18 cellular contexts compared by ENCODE assay signal in the genomic region with DNA sequence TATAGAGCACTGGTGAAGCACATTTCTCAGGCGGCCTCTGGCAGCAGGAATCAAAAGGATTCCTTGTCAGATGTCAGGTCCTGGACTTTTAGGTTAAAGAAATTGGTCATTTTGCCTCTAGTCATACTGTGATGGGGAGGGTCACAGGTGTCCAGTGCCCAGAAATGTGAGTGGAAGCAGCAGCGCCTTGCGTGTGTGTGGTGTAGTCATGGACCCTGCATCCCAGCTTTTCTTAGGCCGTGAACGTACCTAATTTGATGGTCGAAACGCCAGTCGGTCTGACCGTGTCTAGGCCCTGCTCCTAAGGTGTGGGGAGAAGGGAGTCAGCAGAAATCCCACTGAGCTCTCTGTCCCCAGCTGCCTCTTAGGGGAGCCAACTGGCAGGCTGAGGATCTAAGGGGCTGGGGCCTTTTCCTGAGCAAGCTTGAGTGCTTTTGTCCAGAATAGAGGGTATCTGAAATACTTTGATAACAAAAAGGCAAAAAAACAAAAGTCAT. TPM values are rescaled to one million over a fixed set of nuclear protein-coding genes. Genes with fewer than 3 reads are reported as not detected.
A peak's percentile ranks its signal among the peaks of the same experiment; 100 is the strongest.
DNase-seq lines count a peak whose midpoint lies in the region; ATAC-seq and TF ChIP-seq lines count a peak whose summit lies in the region.
"Had no signal": no experiment of that assay in that cellular context is flagged by ENCODE, and none has a peak within 500 bp of the region (broad histone marks: within the 10 kb centered on the region; RNA-seq: fewer than 3 reads in every experiment).

No MANE protein-coding gene starts in this region.

- no peaks in the 10 kb centered on the region for H3K9me3 ChIP-seq in CD4-positive, CD25-positive, alpha-beta regulatory T cell (ENCODE audit: control insufficient read depth in 2 of 2, low read length in 2 of 2)
- H3K9me3 ChIP-seq in T-helper 17 cell (ENCODE audit: control insufficient read depth, low read length, poor library complexity, severe bottlenecking) = no peaks in the 10 kb centered on the region
- no peaks in the 10 kb centered on the region for H3K9me3 ChIP-seq in PC-3 (ENCODE audit: low read length)
- H3K9me3 ChIP-seq: SJCRH30 had no signal

- peaks cover 97% of the 10 kb centered on the region for H3K36me3 Mint-ChIP-seq in activated T-cell treated with anti-CD3 and anti-CD28 coated beads, Interleukin-2, amount 50 U/mL, for 24 hours (ENCODE audit: low read depth)
- H3K36me3 Mint-ChIP-seq in CD4-positive, CD25-positive, alpha-beta regulatory T cell = peaks cover 38% of the 10 kb centered on the region
- peaks cover 4% of the 10 kb centered on the region for H3K36me3 Mint-ChIP-seq in T-helper 17 cell (ENCODE audit: low read depth)
- peaks cover 7 to 90% (median 35%) of the 10 kb centered on the region in 3 donors for H3K36me3 Mint-ChIP-seq in naive thymus-derived CD8-positive, alpha-beta T cell

- H4K20me1 ChIP-seq in PC-3 (ENCODE audit: low read length) = no peaks in the 10 kb centered on the region

- no peak overlapping the region for H3K4me3 Mint-ChIP-seq in activated T-cell treated with anti-CD3 and anti-CD28 coated beads, Interleukin-2, amount 50 U/mL, for 24 hours
- H3K4me3 Mint-ChIP-seq in CD4-positive, CD25-positive, alpha-beta regulatory T cell = no peak overlapping the region
- H3K4me3 Mint-ChIP-seq in T-helper 17 cell = no peak overlapping the region
- peak overlapping the region in 1 of 10 donors; percentile 34 for H3K4me3 Mint-ChIP-seq in naive thymus-derived CD8-positive, alpha-beta T cell
- H3K4me3 Mint-ChIP-seq: B cell; CD8-positive, alpha-beta T cell had no signal

- no peaks in the 10 kb centered on the region for H3F3A ChIP-seq in PC-3 (ENCODE audit: low read length, unreplicated experiment)

- peaks cover 5% of the 10 kb centered on the region for H3K4me1 Mint-ChIP-seq in activated T-cell treated with anti-CD3 and anti-CD28 coated beads, Interleukin-2, amount 50 U/mL, for 24 hours (ENCODE audit: low read depth)
- H3K4me1 Mint-ChIP-seq in CD4-positive, CD25-positive, alpha-beta regulatory T cell = peaks cover 14 to 28% (median 20%) of the 10 kb centered on the region in 4 donors
- peaks cover 15% of the 10 kb centered on the region for H3K4me1 Mint-ChIP-seq in T-helper 17 cell
- peaks cover 10 to 22% (median 17%) of the 10 kb centered on the region in 4 donors for H3K4me1 Mint-ChIP-seq in naive thymus-derived CD8-positive, alpha-beta T cell
- H3K4me1 Mint-ChIP-seq: B cell had no signal

- H3K4me1 ChIP-seq in CD4-positive, CD25-positive, alpha-beta regulatory T cell (ENCODE audit: control insufficient read depth, insufficient read depth, low read length, poor library complexity, severe bottlenecking) = peaks cover 3% of the 10 kb centered on the region
- H3K4me1 ChIP-seq in PC-3 (ENCODE audit: insufficient read depth, low read length) = no peaks in the 10 kb centered on the region
- H3K4me1 ChIP-seq: SJCRH30 had no signal

- H3K27me3 Mint-ChIP-seq in activated T-cell treated with anti-CD3 and anti-CD28 coated beads, Interleukin-2, amount 50 U/mL, for 24 hours = no peaks in the 10 kb centered on the region
- no peaks in the 10 kb centered on the region for H3K27me3 Mint-ChIP-seq in CD4-positive, CD25-positive, alpha-beta regulatory T cell
- no peaks in the 10 kb centered on the region for H3K27me3 Mint-ChIP-seq in T-helper 17 cell
- no peaks in the 10 kb centered on the region for H3K27me3 Mint-ChIP-seq in naive thymus-derived CD8-positive, alpha-beta T cell
- H3K27me3 Mint-ChIP-seq: B cell had no signal

- H3K27ac ChIP-seq in CD4-positive, CD25-positive, alpha-beta regulatory T cell (ENCODE audit: insufficient read depth, low read length, poor library complexity, severe bottlenecking) = no peak overlapping the region
- no peak overlapping the region for H3K27ac ChIP-seq in PC-3 (ENCODE audit: low read length)
- H3K27ac ChIP-seq: PC-9, SJCRH30 had no signal

- peak; percentile 20 for DNase-seq in activated T-cell treated with anti-CD3 and anti-CD28 coated beads, Interleukin-2, amount 50 U/mL, for 24 hours
- no peak for DNase-seq in activated T-cell treated with anti-CD3 and anti-CD28 coated beads, Interleukin-2, amount 50 U/mL, for 48 hours
- DNase-seq in CD4-positive, CD25-positive, alpha-beta regulatory T cell = no peak
- DNase-seq in T-helper 17 cell (no peak), SW480 (ENCODE audit: low spot score) (no peak), PC-3 (no peak), middle frontal gyrus (ENCODE audit: extremely low spot score, low spot score) (no peak)
- no peak for DNase-seq in naive thymus-derived CD8-positive, alpha-beta T cell
- DNase-seq: Calu3; CD8-positive, alpha-beta T cell; KG1; MV-4-11; NCI-H187; NCI-H345; NCI-H524 treated with DMSO at 0.1 percent for 48 hours; PC-9; SJCRH30 had no signal

- no peaks in the 10 kb centered on the region for H3K79me2 ChIP-seq in PC-3 (ENCODE audit: low read length)

- POLR2A ChIA-PET in naive thymus-derived CD8-positive, alpha-beta T cell (lab: Charles Lee) = interaction anchor here (0.6 to 2.2 kb wide), 5 partner anchors 8 to 280 kb away, joined by 3 to 9 read pairs (median 5); no protein-coding TSS in a partner anchor
- POLR2A ChIA-PET in PC-3 (lab: Charles Lee; ENCODE audit: unreplicated experiment) = no interaction called here

- no peak overlapping the region for H3K4me2 ChIP-seq in PC-3 (ENCODE audit: low read length)
- H3K4me2 ChIP-seq: PC-9 had no signal

- no peaks in the 10 kb centered on the region for H3K9me3 Mint-ChIP-seq in activated T-cell treated with anti-CD3 and anti-CD28 coated beads, Interleukin-2, amount 50 U/mL, for 24 hours
- peaks cover 0 to under 1% (median 0%) of the 10 kb centered on the region in 7 donors for H3K9me3 Mint-ChIP-seq in CD4-positive, CD25-positive, alpha-beta regulatory T cell
- H3K9me3 Mint-ChIP-seq in naive thymus-derived CD8-positive, alpha-beta T cell = no peaks in the 10 kb centered on the region
- H3K9me3 Mint-ChIP-seq: CD8-positive, alpha-beta T cell had no signal

- intact Hi-C loops in PC-3 (cut with micrococcal nuclease) = loop anchor here (10.0 kb wide), 1 partner anchor 46 kb away; a partner anchor contains a TSS

- no peak overlapping the region for H3K9ac ChIP-seq in PC-3 (ENCODE audit: low read length)

- ATAC-seq in CD4-positive, CD25-positive, alpha-beta regulatory T cell (ENCODE audit: low read depth in 2 of 2) = no peak
- no peak for ATAC-seq in T-helper 17 cell
- no peak for ATAC-seq in naive thymus-derived CD8-positive, alpha-beta T cell
- ATAC-seq in PC-3 = no peak
- ATAC-seq: CD8-positive, alpha-beta T cell had no signal

- no peak overlapping the region for H3K4me3 ChIP-seq in CD4-positive, CD25-positive, alpha-beta regulatory T cell (ENCODE audit: low read depth, low read length)
- H3K4me3 ChIP-seq in PC-3 (ENCODE audit: low read length) = no peak overlapping the region
- H3K4me3 ChIP-seq: PC-9, SJCRH30 had no signal

- no peak overlapping the region for H2AFZ ChIP-seq in PC-3 (ENCODE audit: low read length)
- H2AFZ ChIP-seq: PC-9 had no signal

- H3K27me3 ChIP-seq in CD4-positive, CD25-positive, alpha-beta regulatory T cell (ENCODE audit: control insufficient read depth, insufficient read depth, low read length) = no peaks in the 10 kb centered on the region
- no peaks in the 10 kb centered on the region for H3K27me3 ChIP-seq in PC-3 (ENCODE audit: low read length)
- H3K27me3 ChIP-seq: SJCRH30 had no signal

- peaks cover 85% of the 10 kb centered on the region for H3K36me3 ChIP-seq in CD4-positive, CD25-positive, alpha-beta regulatory T cell (ENCODE audit: control insufficient read depth, insufficient read depth, low read length)
- H3K36me3 ChIP-seq in PC-3 (ENCODE audit: low read depth, low read length) = peaks cover 18% of the 10 kb centered on the region

- BruUV-seq in PC-3 (replicated peaks; lab: Mats Ljungman, UMichigan) = no TSS peak

- H3K27ac Mint-ChIP-seq in activated T-cell treated with anti-CD3 and anti-CD28 coated beads, Interleukin-2, amount 50 U/mL, for 24 hours = peak overlapping the region; percentile 44
- peak overlapping the region in 2 of 3 donors; percentile 41 to 71 for H3K27ac Mint-ChIP-seq in CD4-positive, CD25-positive, alpha-beta regulatory T cell
- H3K27ac Mint-ChIP-seq in T-helper 17 cell = peak overlapping the region; percentile 47
- peak overlapping the region in 9 of 10 donors; percentile 29 to 84 (median 46) for H3K27ac Mint-ChIP-seq in naive thymus-derived CD8-positive, alpha-beta T cell
- H3K27ac Mint-ChIP-seq: B cell; CD8-positive, alpha-beta T cell had no signal

- CTCF ChIA-PET in PC-3 (lab: Charles Lee) = no interaction called here

- TF ChIP-seq CTCF in PC-3 (conservative IDR thresholded peaks at IDR 0.05; ENCODE audit: low read depth, low read length) = no peak

- no peaks in the 10 kb centered on the region for H3K9me2 ChIP-seq in PC-3 (replicated peaks; ENCODE audit: low read length)

RNA-seq across cellular contexts. Expression of a gene that starts 32.0 kb away (rescaled TPM):
- 249 TPM for total RNA-seq in CD4-positive, CD25-positive, alpha-beta regulatory T cell
- 10 to 100 TPM; 10.2 to 16.3 (median 14.6) TPM for polyA plus RNA-seq in CD4-positive, CD25-positive, alpha-beta regulatory T cell
- total RNA-seq in T-helper 17 cell (100 to 1,000 TPM; 159 to 219 TPM), PC-3 (2014; rRNA removed) (48.8 and 57.1 TPM in 2 replicates)
- 100 to 1,000 TPM; 107 to 110 TPM for total RNA-seq in naive thymus-derived CD8-positive, alpha-beta T cell
- 10 to 100 TPM; 11.1 to 13.9 (median 11.5) TPM for polyA plus RNA-seq in naive thymus-derived CD8-positive, alpha-beta T cell

RNA-seq across cellular contexts. Expression of a gene that starts 45.2 kb away (rescaled TPM):
- total RNA-seq in CD4-positive, CD25-positive, alpha-beta regulatory T cell = 90.2 TPM
- 10 to 100 TPM; 64.7 to 82.1 (median 74.3) TPM for polyA plus RNA-seq in CD4-positive, CD25-positive, alpha-beta regulatory T cell
- total RNA-seq in T-helper 17 cell (10 to 100 TPM; 59.0 to 75.5 TPM), PC-3 (2014; rRNA removed) (14.1 and 14.7 TPM in 2 replicates)
- total RNA-seq in naive thymus-derived CD8-positive, alpha-beta T cell = 10 to 100 TPM; 68.7 to 78.3 TPM
- 10 to 100 TPM; 46.8 to 91.0 (median 66.9) TPM for polyA plus RNA-seq in naive thymus-derived CD8-positive, alpha-beta T cell
